1 cellular context compared by ENCODE assay signal in the genomic region with DNA sequence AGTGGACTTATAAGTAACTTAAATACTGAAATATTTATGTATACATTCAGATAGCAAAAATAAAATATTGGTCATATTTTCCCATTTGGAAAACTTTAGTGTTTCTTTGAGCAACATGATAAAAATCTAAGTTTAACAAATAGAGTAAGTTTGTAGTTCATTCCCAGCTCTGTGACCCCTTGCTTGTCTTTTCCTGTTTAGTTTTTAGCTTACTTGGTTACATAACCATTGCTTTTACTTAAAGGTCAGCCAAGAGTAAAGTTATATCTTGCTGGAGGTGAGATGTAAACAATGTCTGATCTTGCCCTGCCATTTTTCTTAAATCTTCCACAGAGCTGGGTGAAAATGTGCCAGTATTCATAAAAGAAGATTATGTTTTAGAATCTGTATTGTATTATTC.
TF ChIP-seq lines count a peak whose summit lies in the region.

No MANE protein-coding gene starts in this region.

TF ChIP-seq in GM12878, 131 proteins besides CTCF, POLR2A, EP300 and RAD21 (continued from another document):
- TF ChIP-seq SPI1 (IDR thresholded peaks at IDR 0.05; ENCODE audit: borderline replicate concordance, insufficient read depth, low read depth, low read length): no peak
- TF ChIP-seq HDGF (IDR thresholded peaks at IDR 0.05): no peak
- no peak for TF ChIP-seq TBL1XR1 (IDR thresholded peaks at IDR 0.05; ENCODE audit: low read depth, low read length)
